ENCODE assay signal across 14 cellular contexts in genomic region chr10:113631680-113632079, GRCh38. TPM values are rescaled to one million over a fixed set of nuclear protein-coding genes. Genes with fewer than 3 reads are reported as not detected.
DNase-seq lines count a peak whose midpoint lies in the region; ATAC-seq and TF ChIP-seq lines count a peak whose summit lies in the region.
"Had no signal": no experiment of that assay in that cellular context is flagged by ENCODE, and none has a peak within 500 bp of the region (broad histone marks: within the 10 kb centered on the region; RNA-seq: fewer than 3 reads in every experiment).

No MANE protein-coding gene starts in this region.

- H3K27ac Mint-ChIP-seq in endodermal cell (no peak overlapping the region), progenitor cell of endocrine pancreas (peak overlapping the region; percentile 76)
- H3K27ac Mint-ChIP-seq: CD4-positive, alpha-beta memory T cell had no signal

- H3K4me3 Mint-ChIP-seq in endodermal cell (no peak overlapping the region), progenitor cell of endocrine pancreas (ENCODE audit: low read depth) (peak overlapping the region; percentile 8)
- H3K4me3 Mint-ChIP-seq: CD4-positive, alpha-beta memory T cell had no signal

- peaks cover 17% of the 10 kb centered on the region for H3K4me1 Mint-ChIP-seq in endodermal cell
- H3K4me1 Mint-ChIP-seq in progenitor cell of endocrine pancreas (ENCODE audit: low read depth) = peaks cover 24% of the 10 kb centered on the region
- H3K4me1 Mint-ChIP-seq: CD4-positive, alpha-beta memory T cell had no signal

- no TSS peak for BruUV-seq in A673 (replicated peaks; lab: Mats Ljungman, UMichigan)

- CTCF ChIA-PET in A673 (lab: Charles Lee) = no interaction called here

- H3K9ac ChIP-seq in endodermal cell (ENCODE audit: extremely low read depth, low read length, poor library complexity, severe bottlenecking) = no peak overlapping the region
- H3K9ac ChIP-seq: GM23248 had no signal

- POLR2A ChIA-PET in A673 (lab: Charles Lee; ENCODE audit: low non-redundant PET) = no interaction called here

- H3K9me3 ChIP-seq in A673 (ENCODE audit: low read depth, low read length, poor library complexity, severe bottlenecking) (no peaks in the 10 kb centered on the region), HAP-1 (no peaks in the 10 kb centered on the region), endodermal cell (ENCODE audit: control insufficient read depth, low read length) (peaks cover 15% of the 10 kb centered on the region), MG63 (no peaks in the 10 kb centered on the region)
- H3K9me3 ChIP-seq: BE2C had no signal

- in situ Hi-C loops in HAP-1 (cut with MboI; ENCODE audit: low sequenced_read_pairs) = no loop called here

- H3K27me3 ChIP-seq in A673 (replicated peaks; ENCODE audit: insufficient read depth, low read depth, low read length, poor library complexity) = no peaks in the 10 kb centered on the region
- H3K27me3 ChIP-seq in HAP-1 (ENCODE audit: low read depth) = peaks cover under 1% of the 10 kb centered on the region; the same call in 1 of the 2 replicates
- no peaks in the 10 kb centered on the region for H3K27me3 ChIP-seq in endodermal cell (ENCODE audit: control insufficient read depth, insufficient read depth, low read length, poor library complexity, severe bottlenecking)
- 0 out of 2 replicates have a peak, but pooled peaks cover 2% of the 10 kb centered on the region for H3K27me3 ChIP-seq in MG63
- H3K27me3 ChIP-seq: BE2C had no signal

- H3K27me3 Mint-ChIP-seq in endodermal cell (ENCODE audit: insufficient read depth) (peaks cover 5% of the 10 kb centered on the region), progenitor cell of endocrine pancreas (peaks cover 15% of the 10 kb centered on the region)

- TF ChIP-seq CTCF in A673 (conservative IDR thresholded peaks at IDR 0.05; ENCODE audit: low read depth, low read length) (no peak), endodermal cell (conservative IDR thresholded peaks at IDR 0.05) (no peak), progenitor cell of endocrine pancreas (IDR thresholded peaks at IDR 0.05; ENCODE audit: unreplicated experiment) (no peak)

- DNase-seq in A673 (ENCODE audit: low spot score) (peak; percentile 89), HAP-1 (ENCODE audit: low spot score in 2 of 2) (peak; percentile 69 to 77), endodermal cell (no peak), progenitor cell of endocrine pancreas (ENCODE audit: low spot score, unreplicated experiment) (no peak), T1000 (lab: John Stamatoyannopoulos, UW) (no peak), MG63 (no peak)
- DNase-seq: BE2C; CD4-positive, alpha-beta memory T cell; GM23248; NCI-H774; PC-9 had no signal

- H3K36me3 ChIP-seq in A673 (ENCODE audit: insufficient read depth, low read length, poor library complexity, severe bottlenecking) (no peaks in the 10 kb centered on the region), HAP-1 (replicated peaks) (no peaks in the 10 kb centered on the region), endodermal cell (ENCODE audit: control insufficient read depth, insufficient read depth, low read length) (no peaks in the 10 kb centered on the region), MG63 (no peaks in the 10 kb centered on the region)
- H3K36me3 ChIP-seq: BE2C had no signal

- WGBS in endodermal cell (ENCODE audit: insufficient coverage in 1 of 2, insufficient read length in 1 of 2), 2 experiments = 78% methylated on average over 4 to 5 of the region's 5 CpGs

- H3K4me3 ChIP-seq in A673 (ENCODE audit: low read depth, low read length, poor library complexity, severe bottlenecking) (no peak overlapping the region), HAP-1 (no peak overlapping the region), endodermal cell (ENCODE audit: low read length) (no peak overlapping the region), MG63 (no peak overlapping the region)
- H3K4me3 ChIP-seq: GM23248, K562, PC-9 had no signal

- no peak for ATAC-seq in HG02571 (IDR thresholded peaks at IDR 0.05; ENCODE audit: unreplicated experiment)
- ATAC-seq: K562 had no signal

- H3K36me3 Mint-ChIP-seq in endodermal cell (ENCODE audit: low read depth) (no peaks in the 10 kb centered on the region), progenitor cell of endocrine pancreas (ENCODE audit: insufficient read depth) (no peaks in the 10 kb centered on the region)

- intact Hi-C loops in A673 (cut with micrococcal nuclease; ENCODE audit: unreplicated experiment) = no loop called here

- peaks cover 24% of the 10 kb centered on the region for H3K4me1 ChIP-seq in A673 (ENCODE audit: insufficient read depth, low read length, poor library complexity, severe bottlenecking)
- 0 out of 2 replicates have a peak, but pooled peaks cover 7% of the 10 kb centered on the region for H3K4me1 ChIP-seq in HAP-1
- H3K4me1 ChIP-seq in endodermal cell (ENCODE audit: control insufficient read depth, insufficient read depth, low read length) = peaks cover 3% of the 10 kb centered on the region
- H3K4me1 ChIP-seq: BE2C had no signal

- H3K27ac ChIP-seq in A673 (ENCODE audit: low read depth, low read length, poor library complexity, severe bottlenecking) (peak overlapping the region; percentile 65), endodermal cell (ENCODE audit: low read depth, low read length) (peak overlapping the region; percentile 64)
- H3K27ac ChIP-seq: GM23248, PC-9 had no signal

- H3K9me3 Mint-ChIP-seq in endodermal cell (peaks cover 7% of the 10 kb centered on the region), progenitor cell of endocrine pancreas (ENCODE audit: low read depth) (peaks cover 8% of the 10 kb centered on the region)

RNA-seq across cellular contexts. Expression of gene NRAP, which starts 32.2 kb away (rescaled TPM):
- total RNA-seq in A673 (2021) = 0.17 and 0.34 TPM in 2 replicates
- total RNA-seq in endodermal cell = under 1 TPM; 0.09 to 0.11 TPM
- 0.11 TPM for polyA plus RNA-seq in endodermal cell (2013, experiment 1 of 2)
- 0.04 TPM for polyA plus RNA-seq in endodermal cell (2013, experiment 2 of 2)
- total RNA-seq in progenitor cell of endocrine pancreas = 0.04 TPM in 1 of 2 replicates, not detected in the other
- total RNA-seq in MG63 (2014; rRNA removed; shearing (Covaris generic); ENCODE audit: low replicate concordance) = not detected in 2 replicates
- total RNA-seq: CD4-positive, alpha-beta memory T cell; GM23248; K562; PC-9 had no signal
- polyA plus RNA-seq: AG04450; CD4-positive, alpha-beta memory T cell; GM23248; K562 had no signal

RNA-seq across cellular contexts. Expression of gene CASP7, which starts 48.0 kb away (rescaled TPM):
- total RNA-seq in A673 (2021) (43.7 and 57.7 TPM in 2 replicates), endodermal cell (10 to 100 TPM; 14.4 to 15.6 TPM), progenitor cell of endocrine pancreas (11.6 and 12.8 TPM in 2 replicates)
- polyA plus RNA-seq in endodermal cell (2013, experiment 1 of 2) = 6.7 TPM
- polyA plus RNA-seq in endodermal cell (2013, experiment 2 of 2) = 7.4 TPM
- total RNA-seq in MG63 (2014; rRNA removed; shearing (Covaris generic); ENCODE audit: low replicate concordance) = 30.7 and 48.5 TPM in 2 replicates

Comparison
In these comparisons a context has a peak if more than half of its experiments do, and no peak if none do; other contexts are left out.
1. DNase-seq: peak in A673 (single experiment) and HAP-1 (2 of 2); none in endodermal cell (single experiment), progenitor cell of endocrine pancreas (single experiment), T1000 (single experiment) and MG63 (single experiment).